In the genomic region with DNA sequence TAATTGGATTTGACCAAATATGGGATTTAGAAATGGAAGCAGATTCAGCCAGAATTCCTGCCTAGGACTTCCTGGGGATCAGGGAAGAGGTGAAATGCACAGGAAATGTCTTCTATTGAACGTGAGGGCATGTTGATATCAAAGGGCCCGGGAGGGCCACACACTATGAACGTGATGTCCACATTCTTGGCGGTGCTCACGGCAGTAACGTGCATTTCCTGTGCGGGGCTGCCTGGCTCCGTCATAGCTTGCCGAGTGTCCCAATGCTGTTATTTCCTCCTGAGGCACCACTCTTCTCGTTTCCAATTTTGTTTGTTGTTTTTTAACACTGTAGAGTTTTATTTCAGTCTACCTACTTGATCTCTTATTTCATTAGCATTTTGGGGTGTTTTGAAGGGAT, we compare ENCODE assay signal across 18 cellular contexts.
"Had no signal": no experiment of that assay in that cellular context is flagged by ENCODE, and none has a peak within 500 bp of the region (broad histone marks: within the 10 kb centered on the region; RNA-seq: fewer than 3 reads in every experiment).

No MANE protein-coding gene starts in this region.

- H3K9me3 Mint-ChIP-seq: activated CD4-positive, alpha-beta memory T cell treated with anti-CD3 and anti-CD28 coated beads, Interleukin-2, amount 10 ng/mL, durations not matched to agents 7 days and 5 days; activated naive CD8-positive, alpha-beta T cell treated with anti-CD3 and anti-CD28 coated beads, Interleukin-2, amount 50 U/mL, for 24 hours; activated T-cell treated with anti-CD3 and anti-CD28 coated beads, Interleukin-2, amount 50 U/mL, for 72 hours; endodermal cell; stimulated activated memory B cell treated with anti-CD40 and anti-IgM and Interleukin-4, amounts not matched to agents 10 μg/mL and 1 μg/mL and 100 μg/mL, for 72 hours; T-cell had no signal

- H3K27ac ChIP-seq: esophagus muscularis mucosa, heart left ventricle, left lung, tibial artery, vagina, VCaP had no signal

- H3K4me3 ChIP-seq: esophagus muscularis mucosa, heart left ventricle, left lung, tibial artery, vagina had no signal

- H3K27me3 Mint-ChIP-seq: activated naive CD8-positive, alpha-beta T cell treated with anti-CD3 and anti-CD28 coated beads, Interleukin-2, amount 50 U/mL, for 24 hours had no signal

- H3K36me3 ChIP-seq: esophagus muscularis mucosa, heart left ventricle, left lung, tibial artery, vagina had no signal

- H3K9me3 ChIP-seq: esophagus muscularis mucosa, heart left ventricle, left lung, tibial artery, vagina had no signal

- DNase-seq: activated CD4-positive, alpha-beta memory T cell treated with anti-CD3 and anti-CD28 coated beads, Interleukin-2, amount 10 ng/mL, durations not matched to agents 7 days and 5 days; activated CD4-positive, alpha-beta T cell treated with anti-CD3 and anti-CD28 coated beads for 36 hours; activated naive CD4-positive, alpha-beta T cell; activated naive CD8-positive, alpha-beta T cell treated with anti-CD3 and anti-CD28 coated beads, Interleukin-2, amount 50 U/mL, for 24 hours; activated T-cell treated with anti-CD3 and anti-CD28 coated beads, Interleukin-2, amount 50 U/mL, for 72 hours; cortex of kidney; endodermal cell; foreskin fibroblast; heart left ventricle; islet precursor cell; left lung; small intestine; T-cell; tibial artery had no signal

- H3K27me3 ChIP-seq: esophagus muscularis mucosa, heart left ventricle, left lung, tibial artery, vagina had no signal

- H3K27ac Mint-ChIP-seq: activated CD4-positive, alpha-beta memory T cell treated with anti-CD3 and anti-CD28 coated beads, Interleukin-2, amount 10 ng/mL, durations not matched to agents 7 days and 5 days; activated CD4-positive, alpha-beta T cell treated with anti-CD3 and anti-CD28 coated beads for 36 hours; activated naive CD8-positive, alpha-beta T cell treated with anti-CD3 and anti-CD28 coated beads, Interleukin-2, amount 50 U/mL, for 24 hours; activated T-cell treated with anti-CD3 and anti-CD28 coated beads, Interleukin-2, amount 50 U/mL, for 72 hours; endodermal cell; stimulated activated memory B cell treated with anti-CD40 and anti-IgM and Interleukin-4, amounts not matched to agents 10 μg/mL and 1 μg/mL and 100 μg/mL, for 72 hours; T-cell had no signal

- H3K36me3 Mint-ChIP-seq: stimulated activated memory B cell treated with anti-CD40 and anti-IgM and Interleukin-4, amounts not matched to agents 10 μg/mL and 1 μg/mL and 100 μg/mL, for 72 hours; T-cell had no signal

- H3K4me3 Mint-ChIP-seq: activated CD4-positive, alpha-beta memory T cell treated with anti-CD3 and anti-CD28 coated beads, Interleukin-2, amount 10 ng/mL, durations not matched to agents 7 days and 5 days; activated CD4-positive, alpha-beta T cell treated with anti-CD3 and anti-CD28 coated beads for 36 hours; activated naive CD8-positive, alpha-beta T cell treated with anti-CD3 and anti-CD28 coated beads, Interleukin-2, amount 50 U/mL, for 24 hours; activated T-cell treated with anti-CD3 and anti-CD28 coated beads, Interleukin-2, amount 50 U/mL, for 72 hours; endodermal cell; stimulated activated memory B cell treated with anti-CD40 and anti-IgM and Interleukin-4, amounts not matched to agents 10 μg/mL and 1 μg/mL and 100 μg/mL, for 72 hours; T-cell had no signal
